In the genomic region with DNA sequence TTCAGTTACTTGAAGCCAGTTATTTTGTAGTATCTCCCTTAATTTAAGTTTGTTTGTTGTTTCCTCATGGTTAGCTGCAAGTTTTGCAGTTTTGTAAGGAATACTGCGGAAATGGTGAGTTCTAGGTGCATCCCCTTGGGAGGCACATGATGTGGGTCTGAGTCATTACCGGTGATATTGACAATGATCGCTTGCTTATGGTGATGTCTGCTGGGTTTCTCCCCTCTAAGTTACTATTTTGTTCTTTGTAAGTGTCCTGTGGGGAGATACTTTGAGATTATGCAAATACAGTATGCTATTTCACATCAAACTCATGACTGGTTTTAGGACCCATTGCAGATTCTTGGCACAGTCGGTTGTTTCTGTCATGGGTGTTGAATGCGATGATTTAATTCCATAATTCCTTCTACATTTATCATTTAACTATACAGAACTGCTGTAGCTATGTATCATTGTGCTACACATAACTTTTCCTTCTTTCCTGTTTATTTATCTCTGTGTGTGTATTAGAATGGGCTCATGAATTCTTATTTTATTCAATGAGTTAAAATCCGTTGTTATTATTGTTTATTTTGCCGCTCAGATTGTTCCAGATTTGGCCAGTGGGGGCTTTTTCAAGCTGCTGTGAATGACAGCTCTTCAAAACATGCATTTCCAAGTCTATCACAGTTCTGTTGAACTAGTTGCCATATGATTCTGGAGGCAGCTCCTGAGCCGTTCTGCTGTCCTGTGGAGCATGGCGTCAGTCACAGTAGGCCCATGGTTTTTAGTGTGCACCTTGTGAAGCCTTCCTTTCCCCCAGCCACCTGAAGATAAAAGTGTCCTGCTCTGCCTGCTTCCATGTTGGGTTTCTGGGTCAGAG, we compare ENCODE assay signal across 8 cellular contexts. TPM values are rescaled to one million over a fixed set of nuclear protein-coding genes. Genes with fewer than 3 reads are reported as not detected.
DNase-seq lines count a peak whose midpoint lies in the region; ATAC-seq and TF ChIP-seq lines count a peak whose summit lies in the region.

No MANE protein-coding gene starts in this region.

- ATAC-seq in heart left ventricle (peak in 2 of 4 donors; percentile 17 to 35), Right ventricle myocardium inferior (no peak), HG02798 (IDR thresholded peaks at IDR 0.05; ENCODE audit: poor library complexity, unreplicated experiment) (peak; percentile 92), upper lobe of left lung (ENCODE audit: low FRiP score in 2 of 2) (peak in 1 of 2 donors; percentile 18)

- H3K9me3 ChIP-seq in heart left ventricle (peaks cover 0 to 6% (median 0%) of the 10 kb centered on the region in 12 donors), SU-DHL-6 (ENCODE audit: insufficient read depth, low read length) (no peaks in the 10 kb centered on the region), upper lobe of left lung (no peaks in the 10 kb centered on the region)

- DNase-seq in heart left ventricle (no peak), Right ventricle myocardium inferior (ENCODE audit: missing footprints) (no peak), fibroblast of mammary gland (ENCODE audit: low read depth) (peak; percentile 97), upper lobe of left lung (no peak), posterior cingulate gyrus (no peak), OCI-M1 (lab: John Stamatoyannopoulos, UW) (no peak)

- WGBS in heart left ventricle, 4 donors = 55 to 68% (median 64%) methylated on average over 9 of the region's 9 CpGs
- 49 to 59% methylated on average over 9 of the region's 9 CpGs for WGBS in upper lobe of left lung, 2 donors

- no peaks in the 10 kb centered on the region; the same call in 1 of the 2 replicates for H4K20me1 ChIP-seq in SU-DHL-6 (ENCODE audit: low read depth, low read length)

- no peaks in the 10 kb centered on the region for H3K9me2 ChIP-seq in SU-DHL-6 (replicated peaks; ENCODE audit: insufficient read depth, low read length)

- peak overlapping the region in 9 of 12 donors; percentile 3 to 99 (median 44) for H3K27ac ChIP-seq in heart left ventricle
- peak overlapping the region; percentile 36; the same call in 1 of the 2 replicates for H3K27ac ChIP-seq in SU-DHL-6 (ENCODE audit: low read depth, low read length)
- peak overlapping the region; percentile 98 to 100 (median 99) for H3K27ac ChIP-seq in upper lobe of left lung

- H3K27me3 ChIP-seq in heart left ventricle (no peaks in the 10 kb centered on the region), SU-DHL-6 (ENCODE audit: low read length) (no peaks in the 10 kb centered on the region), upper lobe of left lung (no peaks in the 10 kb centered on the region)

- TF ChIP-seq CTCF in heart left ventricle (IDR thresholded peaks at IDR 0.05) (no peak), SU-DHL-6 (IDR thresholded peaks at IDR 0.05; ENCODE audit: insufficient read depth, low read length, poor library complexity, severe bottlenecking) (no peak), fibroblast of mammary gland (conservative IDR thresholded peaks at IDR 0.05; ENCODE audit: control insufficient read depth, insufficient read depth, low read depth, low read length) (no peak), upper lobe of left lung (IDR thresholded peaks at IDR 0.05) (peak in 1 of 6 experiments; percentile 12)

- peak in 1 of 4 donors; percentile 26 for TF ChIP-seq EP300 in upper lobe of left lung (IDR thresholded peaks at IDR 0.05)

- no peaks in the 10 kb centered on the region for H3F3A ChIP-seq in SU-DHL-6 (ENCODE audit: insufficient read depth)

- H3K4me3 ChIP-seq in heart left ventricle = no peak overlapping the region
- no peak overlapping the region for H3K4me3 ChIP-seq in SU-DHL-6 (ENCODE audit: insufficient read depth, low read length, poor library complexity, severe bottlenecking)
- H3K4me3 ChIP-seq in fibroblast of mammary gland (ENCODE audit: control insufficient read depth, low read depth, low read length) = no peak overlapping the region
- H3K4me3 ChIP-seq in upper lobe of left lung = no peak overlapping the region

- H3K4me2 ChIP-seq in SU-DHL-6 (ENCODE audit: low read depth, low read length, poor library complexity, severe bottlenecking) = no peak overlapping the region

- intact Hi-C loops in heart left ventricle (cut with DNase I) = no loop called here
- intact Hi-C loops in Right ventricle myocardium inferior (cut with DNase I) = no loop called here
- intact Hi-C loops in posterior cingulate gyrus (cut with DNase I) = no loop called here

- no peak overlapping the region for H2AFZ ChIP-seq in SU-DHL-6 (ENCODE audit: low read depth, low read length, severe bottlenecking)

- no peaks in the 10 kb centered on the region for H3K79me2 ChIP-seq in SU-DHL-6 (ENCODE audit: insufficient read depth, low read length)

- H3K36me3 ChIP-seq in heart left ventricle (peaks cover 0 to 54% (median 16%) of the 10 kb centered on the region in 9 donors), SU-DHL-6 (ENCODE audit: low read length) (no peaks in the 10 kb centered on the region), upper lobe of left lung (peaks cover 0 to 51% (median 10%) of the 10 kb centered on the region in 4 donors)

- no peak overlapping the region for H3K9ac ChIP-seq in SU-DHL-6 (ENCODE audit: low read length)

- peaks cover 10 to 100% (median 67%) of the 10 kb centered on the region in 12 donors for H3K4me1 ChIP-seq in heart left ventricle
- peaks cover 80 to 99% (median 88%) of the 10 kb centered on the region in 4 donors for H3K4me1 ChIP-seq in upper lobe of left lung

- TF ChIP-seq POLR2A in heart left ventricle (IDR thresholded peaks at IDR 0.05) (no peak), upper lobe of left lung (IDR thresholded peaks at IDR 0.05) (no peak)

RNA-seq across cellular contexts. Expression of gene TSPAN14, which starts 18.4 kb away (rescaled TPM):
- total RNA-seq in heart left ventricle (10 to 100 TPM; 24.6 to 71.5 (median 39.6) TPM), Right ventricle myocardium inferior (38.7 TPM), upper lobe of left lung (100 to 1,000 TPM in 4 of 6 donors, 10 to 100 TPM in 2; 52.1 to 157 (median 111) TPM)
- 10 to 100 TPM; 17.4 to 46.3 TPM for polyA plus RNA-seq in heart left ventricle

Comparison
In these comparisons a context has a peak if more than half of its experiments do, and no peak if none do; other contexts are left out.
1. H3K27ac ChIP-seq: peak in every context shown above with its lines; median percentile 99 in upper lobe of left lung; 44 in heart left ventricle; 36 in SU-DHL-6.